ENCODE assay signal across 8 cellular contexts in the genomic region with DNA sequence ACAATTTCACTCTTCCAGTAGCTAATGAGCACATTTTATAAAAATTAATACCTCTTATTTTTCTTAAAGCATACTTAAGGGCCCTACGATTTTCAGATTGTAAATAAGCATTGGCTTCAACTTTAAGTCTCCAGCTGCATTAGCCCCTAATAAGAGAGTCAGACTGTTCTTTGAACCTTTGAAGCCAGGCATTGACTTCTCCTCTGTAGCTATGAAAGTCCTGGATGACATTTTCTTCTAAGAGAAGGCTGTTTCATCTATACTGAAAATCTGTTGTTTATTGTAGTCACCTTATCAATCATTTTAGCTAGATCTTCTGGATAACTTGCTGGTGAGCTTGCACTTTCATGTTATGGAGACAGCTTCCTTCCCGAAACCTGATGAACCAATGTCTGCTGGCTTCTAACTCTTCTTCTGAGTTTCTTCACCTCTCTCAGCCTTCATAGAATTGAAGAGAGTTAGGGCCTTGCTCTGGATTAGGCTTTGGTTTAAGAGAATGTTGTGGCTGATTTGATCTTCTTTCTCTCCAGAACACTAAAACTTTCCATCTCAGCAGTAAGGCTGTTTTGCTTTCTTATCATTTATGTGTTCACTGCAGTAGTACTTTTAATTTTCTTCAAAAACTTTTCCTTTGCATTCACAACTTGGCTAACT.
DNase-seq lines count a peak whose midpoint lies in the region; ATAC-seq and TF ChIP-seq lines count a peak whose summit lies in the region.

No MANE protein-coding gene starts in this region.

- H3K9me3 ChIP-seq in adrenal gland (replicated peaks in 1 of 3) (no peaks in the 10 kb centered on the region), right cardiac atrium (ENCODE audit: control insufficient read depth, low read length) (no peaks in the 10 kb centered on the region)

- TF ChIP-seq CTCF in GM12864 (IDR thresholded peaks at IDR 0.05; ENCODE audit: low read depth, low read length, missing control alignments) = no peak
- TF ChIP-seq CTCF in fibroblast of villous mesenchyme (IDR thresholded peaks at IDR 0.05; ENCODE audit: insufficient read depth, low read depth, low read length) = no peak
- TF ChIP-seq CTCF in adrenal gland (IDR thresholded peaks at IDR 0.05) = no peak

- TF ChIP-seq POLR2A in adrenal gland (IDR thresholded peaks at IDR 0.05) = no peak

- no peak overlapping the region for H3K4me3 ChIP-seq in GM12864 (ENCODE audit: low read depth, low read length)
- H3K4me3 ChIP-seq in fibroblast of villous mesenchyme (ENCODE audit: low read depth, low read length) = no peak overlapping the region
- H3K4me3 ChIP-seq in adrenal gland = peak overlapping the region in 1 of 4 donors; percentile 20
- no peak overlapping the region for H3K4me3 ChIP-seq in right cardiac atrium (ENCODE audit: low read length)

- H3K27ac ChIP-seq in adrenal gland = peak overlapping the region in 1 of 5 donors; percentile 46
- H3K27ac ChIP-seq in right cardiac atrium (ENCODE audit: low read length) = no peak overlapping the region

- H3K27me3 ChIP-seq in adrenal gland = no peaks in the 10 kb centered on the region
- no peaks in the 10 kb centered on the region for H3K27me3 ChIP-seq in right cardiac atrium (ENCODE audit: control insufficient read depth, insufficient read depth)

- DNase-seq in GM12864 (ENCODE audit: low read depth) (peak; percentile 30), fibroblast of villous mesenchyme (ENCODE audit: low read depth) (peak; percentile 25), adrenal gland (no peak), right cardiac atrium (no peak), Ammon's horn (ENCODE audit: low spot score) (no peak), NCI-H446 treated with DMSO at 0.1 percent for 48 hours (lab: John Stamatoyannopoulos, UW) (no peak)

- 91 to 97% (median 93%) methylated on average over 2 of the region's 2 CpGs for WGBS in adrenal gland, 4 donors
- WGBS in right cardiac atrium = 93% methylated on average over 2 of the region's 2 CpGs

- intact Hi-C loops in adrenal gland (cut with DNase I) (no loop called here), right cardiac atrium (cut with DNase I) (no loop called here)

- H3K4me1 ChIP-seq in adrenal gland (replicated peaks in 1 of 2) (peaks cover 5 to 14% of the 10 kb centered on the region in 2 donors), right cardiac atrium (ENCODE audit: control insufficient read depth, insufficient read depth, low read length) (no peaks in the 10 kb centered on the region)

- ATAC-seq in GM21526 (IDR thresholded peaks at IDR 0.05; ENCODE audit: low FRiP score, unreplicated experiment) = peak; percentile 15
- peak; percentile 14 for ATAC-seq in HG03521 (IDR thresholded peaks at IDR 0.05; ENCODE audit: unreplicated experiment)
- ATAC-seq in right cardiac atrium = no peak

- H3K36me3 ChIP-seq in adrenal gland (replicated peaks in 1 of 2) = no peaks in the 10 kb centered on the region

Comparison
In these comparisons a context has a peak if more than half of its experiments do, and no peak if none do; other contexts are left out.
1. DNase-seq: peak in GM12864 (single experiment) and fibroblast of villous mesenchyme (single experiment); none in adrenal gland (0 of 7), right cardiac atrium (0 of 3), Ammon's horn (single experiment) and NCI-H446 treated with DMSO at 0.1 percent for 48 hours (single experiment).
2. ATAC-seq: peak in GM21526 (single experiment) and HG03521 (single experiment); none in right cardiac atrium (0 of 2).